11 cellular contexts compared by ENCODE assay signal in the genomic region with DNA sequence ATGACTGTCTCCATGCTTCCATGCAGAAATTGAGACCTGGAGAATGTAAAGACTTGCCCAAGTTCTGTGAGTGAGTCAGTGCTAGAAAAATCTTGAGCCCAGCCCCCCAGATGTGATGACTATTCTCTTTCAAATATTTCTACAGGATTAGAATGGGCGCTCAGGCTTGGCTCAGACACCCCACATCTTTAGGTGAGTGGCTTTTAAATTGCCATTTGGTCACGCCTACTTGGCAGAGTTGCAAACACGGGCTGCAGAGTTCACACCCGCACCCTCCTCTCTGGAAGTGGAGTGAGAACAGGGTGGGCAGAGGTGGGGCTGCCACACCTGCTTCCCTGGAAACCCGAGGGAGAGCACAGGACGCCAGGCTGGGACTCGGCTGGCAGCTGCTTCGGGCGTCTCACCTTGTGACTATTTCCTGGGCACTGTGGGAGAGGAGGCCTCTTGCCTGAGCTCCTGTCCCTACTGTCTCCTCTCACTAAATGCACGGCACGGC. TPM values are rescaled to one million over a fixed set of nuclear protein-coding genes. Genes with fewer than 3 reads are reported as not detected.
DNase-seq lines count a peak whose midpoint lies in the region; ATAC-seq and TF ChIP-seq lines count a peak whose summit lies in the region.
"Had no signal": no experiment of that assay in that cellular context is flagged by ENCODE, and none has a peak within 500 bp of the region (broad histone marks: within the 10 kb centered on the region; RNA-seq: fewer than 3 reads in every experiment).

No MANE protein-coding gene starts in this region.

- no CpG with 5 or more reads among the region's 11 CpGs for WGBS in mesendoderm (ENCODE audit: extremely low coverage, insufficient coverage, low lambda C conversion rate)

- in situ Hi-C loops in brain microvascular endothelial cell (cut with HindIII; ENCODE audit: low pct_ligation_motif_present, low sequenced_read_pairs): loop anchor here (25.0 kb wide), 1 partner anchor 158 kb away; no protein-coding TSS in a partner anchor

- H3K56ac ChIP-seq in mesendoderm (ENCODE audit: low read length): no peak overlapping the region

- no peak overlapping the region for H3K4me3 ChIP-seq in brain microvascular endothelial cell (ENCODE audit: low read depth, low read length)
- no peak overlapping the region for H3K4me3 ChIP-seq in mesendoderm (ENCODE audit: low read length)
- no peak overlapping the region for H3K4me3 ChIP-seq in H7 (ENCODE audit: insufficient read depth, low read depth, low read length)
- H3K4me3 ChIP-seq: tibial nerve had no signal

- H3K27ac ChIP-seq in brain microvascular endothelial cell (no peak overlapping the region), mesendoderm (ENCODE audit: low read depth, low read length) (peak overlapping the region; percentile 3)
- H3K27ac ChIP-seq: tibial nerve had no signal

- H4K5ac ChIP-seq in mesendoderm (ENCODE audit: low read length): no peak overlapping the region

- TF ChIP-seq CTCF in brain microvascular endothelial cell (IDR thresholded peaks at IDR 0.05; ENCODE audit: low read depth, low read length, missing control alignments): no peak

- no peaks in the 10 kb centered on the region for H3K4me1 ChIP-seq in mesendoderm (ENCODE audit: control insufficient read depth, low read depth, low read length)

- H2BK120ac ChIP-seq in mesendoderm (ENCODE audit: low read depth, low read length): no peak overlapping the region

- no peaks in the 10 kb centered on the region for H3K36me3 ChIP-seq in brain microvascular endothelial cell (replicated peaks)
- H3K36me3 ChIP-seq in mesendoderm (ENCODE audit: control insufficient read depth, insufficient read depth, low read length): no peaks in the 10 kb centered on the region
- no peaks in the 10 kb centered on the region for H3K36me3 ChIP-seq in H7 (replicated peaks; ENCODE audit: control insufficient read depth, insufficient read depth, low read length)
- H3K36me3 ChIP-seq: tibial nerve had no signal

- no peak overlapping the region for H4K8ac ChIP-seq in mesendoderm (ENCODE audit: low read depth, low read length)

- H3K27me3 ChIP-seq in brain microvascular endothelial cell (replicated peaks) (no peaks in the 10 kb centered on the region), mesendoderm (ENCODE audit: insufficient read depth, low read length, poor library complexity) (no peaks in the 10 kb centered on the region), H7 (ENCODE audit: control insufficient read depth, insufficient read depth, low read length) (peaks cover 1% of the 10 kb centered on the region; the same call in 1 of the 2 replicates)
- H3K27me3 ChIP-seq: tibial nerve had no signal

- no peak overlapping the region for H3K23ac ChIP-seq in mesendoderm (ENCODE audit: low read length)

- no peak overlapping the region for H3K4me2 ChIP-seq in mesendoderm (ENCODE audit: low read length)

- no peak overlapping the region for H3K9ac ChIP-seq in mesendoderm (ENCODE audit: low read length)

- no peak overlapping the region for H2BK15ac ChIP-seq in mesendoderm (replicated peaks; ENCODE audit: low read depth)

- no peak overlapping the region for H2BK5ac ChIP-seq in mesendoderm (ENCODE audit: low read length)

- no peak overlapping the region for H2AK5ac ChIP-seq in mesendoderm (ENCODE audit: low read length)

- no peak for ATAC-seq in HG02981 (IDR thresholded peaks at IDR 0.05; ENCODE audit: unreplicated experiment)

- DNase-seq in Daoy (ENCODE audit: low read depth) (peak; percentile 75), NCI-H187 (lab: John Stamatoyannopoulos, UW) (peak; percentile 30 to 74), brain microvascular endothelial cell (peak; percentile 81), mesendoderm (peak; percentile 74), Kasumi-1 (lab: John Stamatoyannopoulos, UW) (no peak), NOMO-1 treated with dmso at 0.1 percent for 144 hours (lab: John Stamatoyannopoulos, UW; ENCODE audit: unreplicated experiment) (no peak), H7 (no peak)
- DNase-seq: activated T-cell treated with anti-CD3 and anti-CD28 coated beads, Interleukin-2, amount 50 U/mL, for 24 hours; NCI-H1930 had no signal

- H3K79me1 ChIP-seq in mesendoderm (ENCODE audit: low read length): no peaks in the 10 kb centered on the region

- peak overlapping the region; percentile 2 for H3K4ac ChIP-seq in mesendoderm (ENCODE audit: low read depth, low read length)

- H3K18ac ChIP-seq in mesendoderm (ENCODE audit: low read length): no peak overlapping the region

- H3K79me2 ChIP-seq in mesendoderm (ENCODE audit: control insufficient read depth, insufficient read depth, low read length): no peaks in the 10 kb centered on the region

RNA-seq across cellular contexts. Expression of gene ROPN1L, which starts 37.6 kb away (rescaled TPM):
- total RNA-seq in Daoy (2014; rRNA removed; shearing (Covaris generic)): 0.40 TPM in 1 of 2 replicates, not detected in the other
- polyA plus RNA-seq in mesendoderm (2013, experiment 1 of 2): 0.25 TPM
- polyA plus RNA-seq in mesendoderm (2013, experiment 2 of 2): 0.10 TPM
- total RNA-seq in H7 (2014; rRNA removed; shearing (Covaris generic)): 0.26 TPM in 1 of 2 replicates, not detected in the other

Comparison
In these comparisons a context has a peak if more than half of its experiments do, and no peak if none do; other contexts are left out.
1. DNase-seq: peak in Daoy (single experiment), NCI-H187 (2 of 2), brain microvascular endothelial cell (single experiment) and mesendoderm (single experiment); none in Kasumi-1 (0 of 2), NOMO-1 treated with dmso at 0.1 percent for 144 hours (single experiment) and H7 (single experiment).